In genomic region chr11:78855146-78855545, GRCh38 we compare ENCODE assay signal across 21 cellular contexts.
"Had no signal": no experiment of that assay in that cellular context is flagged by ENCODE, and none has a peak within 500 bp of the region (broad histone marks: within the 10 kb centered on the region; RNA-seq: fewer than 3 reads in every experiment).

No MANE protein-coding gene starts in this region.

- H3K9me3 ChIP-seq: colonic mucosa, esophagus muscularis mucosa, heart right ventricle, left lung, mucosa of descending colon, neutrophil, pancreas, spleen, thoracic aorta, tibial nerve, upper lobe of left lung had no signal

- H3K27me3 ChIP-seq: colonic mucosa, esophagus muscularis mucosa, left lung, pancreas, tibial nerve, upper lobe of left lung had no signal

- DNase-seq: colonic mucosa; effector CD8-positive, alpha-beta T cell; endodermal cell; foreskin melanocyte; glutamatergic neuron; heart right ventricle; hippocampal formation; left cardiac atrium; left lung; mesenchymal stem cell; mucosa of descending colon; naive B cell; pancreas; spleen; stimulated activated CD4-positive, alpha-beta T cell treated with anti-CD3 and anti-CD28 coated beads, Interleukin-2, amount 100 ng/mL, for 48 hours; stimulated activated naive B cell treated with anti-CD40 and anti-IgM and Interleukin-4, amounts not matched to agents 10 μg/mL and 1 μg/mL and 100 μg/mL, for 72 hours; upper lobe of left lung had no signal

- H3K4me1 ChIP-seq: colonic mucosa, esophagus muscularis mucosa, left lung, pancreas, spleen, tibial nerve, upper lobe of left lung had no signal

- H3K4me3 ChIP-seq: colonic mucosa, esophagus muscularis mucosa, heart right ventricle, left lung, mucosa of descending colon, pancreas, spleen, thoracic aorta, tibial nerve, upper lobe of left lung had no signal

- H3K27ac ChIP-seq: colonic mucosa, esophagus muscularis mucosa, heart right ventricle, left lung, neutrophil, pancreas, spleen, thoracic aorta, tibial nerve, upper lobe of left lung had no signal

- H3K36me3 ChIP-seq: colonic mucosa, esophagus muscularis mucosa, heart right ventricle, left lung, neutrophil, pancreas, spleen, thoracic aorta, tibial nerve, upper lobe of left lung had no signal
